12 cellular contexts compared by ENCODE assay signal in genomic region chr7:4667776-4668509, GRCh38. TPM values are rescaled to one million over a fixed set of nuclear protein-coding genes. Genes with fewer than 3 reads are reported as not detected.
A peak's percentile ranks its signal among the peaks of the same experiment; 100 is the strongest.
DNase-seq lines count a peak whose midpoint lies in the region; ATAC-seq and TF ChIP-seq lines count a peak whose summit lies in the region.
"Had no signal": no experiment of that assay in that cellular context is flagged by ENCODE, and none has a peak within 500 bp of the region (broad histone marks: within the 10 kb centered on the region; RNA-seq: fewer than 3 reads in every experiment).

No MANE protein-coding gene starts in this region.

- H3K9me3 ChIP-seq in transverse colon (no peaks in the 10 kb centered on the region), left lung (no peaks in the 10 kb centered on the region), right atrium auricular region (no peaks in the 10 kb centered on the region)

- H3K4me3 ChIP-seq in transverse colon (no peak overlapping the region), left lung (no peak overlapping the region), right atrium auricular region (no peak overlapping the region)
- H3K4me3 ChIP-seq: lung had no signal

- intact Hi-C loops in transverse colon (cut with DNase I; ENCODE audit: low total_unique reads) (no loop called here), left lung (cut with DNase I) (no loop called here)

- DNase-seq in DMS 273 (lab: John Stamatoyannopoulos, UW; ENCODE audit: unreplicated experiment) (peak; percentile 24), DMS 273 treated with DMSO at 0.1 percent for 48 hours (lab: John Stamatoyannopoulos, UW) (no peak), amniotic stem cell (lab: John Stamatoyannopoulos, UW) (peak; percentile 60), hepatic stellate cell (ENCODE audit: low spot score) (peak; percentile 83), transverse colon (no peak), left lung (no peak), right atrium auricular region (ENCODE audit: low spot score) (no peak)
- no peak for DNase-seq in stimulated activated CD4-positive, alpha-beta T cell treated with anti-CD3 and anti-CD28 coated beads, Interleukin-4, amount 100 ng/mL, for 4 hours
- DNase-seq: activated CD8-positive, alpha-beta memory T cell treated with anti-CD3 and anti-CD28 coated beads, Interleukin-2, amount 50 U/mL, for 4 hours; NCI-H2081 had no signal

- H3K27ac ChIP-seq in transverse colon (peak overlapping the region; percentile 28 to 79 (median 56)), left lung (peak overlapping the region in 1 of 2 donors; percentile 6), right atrium auricular region (peak overlapping the region in 1 of 2 donors; percentile 32)
- H3K27ac ChIP-seq: 22Rv1 had no signal

- WGBS in transverse colon (ENCODE audit: low coverage in 1 of 2), 2 donors: 60 to 69% methylated on average over 1 to 19 of the region's 19 CpGs

- TF ChIP-seq CTCF in transverse colon (IDR thresholded peaks at IDR 0.05) (no peak), left lung (IDR thresholded peaks at IDR 0.05) (no peak), right atrium auricular region (IDR thresholded peaks at IDR 0.05) (no peak)

- in situ Hi-C loops in transverse colon (cut with MboI; ENCODE audit: low pct_ligation_motif_present in 1 of 4, low pct_unique_long_range_greater_than_20kb in 1 of 4, low sequenced_read_pairs in 3 of 4): loop anchor here in 1 of 4 donors (25.0 kb wide), 1 partner anchor 419 kb away; no protein-coding TSS in a partner anchor

- peaks cover 0 to 11% (median 0%) of the 10 kb centered on the region in 4 donors for H3K4me1 ChIP-seq in transverse colon
- no peaks in the 10 kb centered on the region for H3K4me1 ChIP-seq in left lung
- no peaks in the 10 kb centered on the region for H3K4me1 ChIP-seq in right atrium auricular region

- no peak for ATAC-seq in left lung

- H3K36me3 ChIP-seq in transverse colon: no peaks in the 10 kb centered on the region
- no peaks in the 10 kb centered on the region for H3K36me3 ChIP-seq in left lung
- no peaks in the 10 kb centered on the region for H3K36me3 ChIP-seq in right atrium auricular region

- H3K27me3 ChIP-seq in transverse colon: no peaks in the 10 kb centered on the region
- no peaks in the 10 kb centered on the region for H3K27me3 ChIP-seq in left lung
- H3K27me3 ChIP-seq in right atrium auricular region: no peaks in the 10 kb centered on the region

- TF ChIP-seq EP300 in transverse colon (IDR thresholded peaks at IDR 0.05; ENCODE audit: low read depth): no peak

- no peak for TF ChIP-seq POLR2A in transverse colon (IDR thresholded peaks at IDR 0.05)

RNA-seq across cellular contexts. Expression of gene FOXK1, which starts 14.2 kb away (rescaled TPM):
- total RNA-seq in transverse colon (10 to 100 TPM; 28.0 to 59.9 (median 34.2) TPM), left lung (10 to 100 TPM; 25.0 to 29.2 TPM), right atrium auricular region (10 to 100 TPM; 19.4 to 24.8 TPM)

Comparison
In these comparisons a context has a peak if more than half of its experiments do, and no peak if none do; other contexts are left out.
1. DNase-seq: peak in DMS 273 (single experiment), amniotic stem cell (single experiment) and hepatic stellate cell (single experiment); none in DMS 273 treated with DMSO at 0.1 percent for 48 hours (single experiment), transverse colon (single experiment), stimulated activated CD4-positive, alpha-beta T cell treated with anti-CD3 and anti-CD28 coated beads, Interleukin-4, amount 100 ng/mL, for 4 hours (0 of 2), left lung (0 of 2) and right atrium auricular region (single experiment).